ENCODE assay signal across 8 cellular contexts in the genomic region with DNA sequence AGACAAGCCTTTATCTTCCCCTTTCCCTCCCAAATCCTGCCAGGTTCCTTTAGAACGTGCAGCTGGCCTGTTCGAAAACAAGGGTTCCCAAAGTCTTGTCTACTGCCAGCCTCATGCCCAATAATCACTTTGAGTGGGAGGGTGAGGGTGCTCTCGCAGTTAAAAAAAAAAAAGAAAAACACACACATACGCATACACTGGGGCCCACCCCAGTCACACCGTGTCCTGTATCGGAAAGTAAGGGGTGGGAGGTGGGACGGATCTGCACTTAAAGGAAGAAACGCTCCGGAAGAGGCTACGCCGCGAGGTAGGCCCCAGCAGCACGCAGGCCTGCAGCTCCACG. TPM values are rescaled to one million over a fixed set of nuclear protein-coding genes. Genes with fewer than 3 reads are reported as not detected.
DNase-seq lines count a peak whose midpoint lies in the region; ATAC-seq and TF ChIP-seq lines count a peak whose summit lies in the region.

No MANE protein-coding gene starts in this region.

- peak overlapping the region; percentile 99 for H3K4me3 Mint-ChIP-seq in activated B cell treated with CpG ODN at 0.5 μM for 24 hours
- H3K4me3 Mint-ChIP-seq in stimulated activated memory B cell treated with anti-CD40 and anti-IgM and Interleukin-4, amounts not matched to agents 10 μg/mL and 1 μg/mL and 100 μg/mL, for 72 hours, result peak overlapping the region; percentile 92

- peaks cover 3% of the 10 kb centered on the region; the same call in 1 of the 2 replicates for H3K4me1 ChIP-seq in iPS DF 6.9 (ENCODE audit: control insufficient read depth, insufficient read depth, low read length)

- H3K9me3 Mint-ChIP-seq in activated B cell treated with CpG ODN at 0.5 μM for 24 hours, result no peaks in the 10 kb centered on the region
- no peaks in the 10 kb centered on the region for H3K9me3 Mint-ChIP-seq in stimulated activated memory B cell treated with anti-CD40 and anti-IgM and Interleukin-4, amounts not matched to agents 10 μg/mL and 1 μg/mL and 100 μg/mL, for 72 hours

- H3K4me1 Mint-ChIP-seq in activated B cell treated with CpG ODN at 0.5 μM for 24 hours, result peaks cover 31% of the 10 kb centered on the region
- peaks cover 27% of the 10 kb centered on the region for H3K4me1 Mint-ChIP-seq in stimulated activated memory B cell treated with anti-CD40 and anti-IgM and Interleukin-4, amounts not matched to agents 10 μg/mL and 1 μg/mL and 100 μg/mL, for 72 hours

- ATAC-seq in HG03571 (IDR thresholded peaks at IDR 0.05; ENCODE audit: unreplicated experiment) (peak; percentile 55), activated B cell treated with CpG ODN at 0.5 μM for 24 hours (ENCODE audit: low read depth) (no peak)
- ATAC-seq in stimulated activated memory B cell treated with anti-CD40 and anti-IgM and Interleukin-4, amounts not matched to agents 10 μg/mL and 1 μg/mL and 100 μg/mL, for 72 hours, result no peak

- H3K27me3 Mint-ChIP-seq in activated B cell treated with CpG ODN at 0.5 μM for 24 hours, result no peaks in the 10 kb centered on the region
- no peaks in the 10 kb centered on the region for H3K27me3 Mint-ChIP-seq in stimulated activated memory B cell treated with anti-CD40 and anti-IgM and Interleukin-4, amounts not matched to agents 10 μg/mL and 1 μg/mL and 100 μg/mL, for 72 hours

- DNase-seq in stimulated activated CD4-positive, alpha-beta T cell treated with anti-CD3 and anti-CD28 coated beads, Interleukin-15, amount 100 ng/mL, for 48 hours (ENCODE audit: low read depth in 2 of 2), result peak; percentile 48 to 55
- no peak for DNase-seq in stimulated activated CD4-positive, alpha-beta T cell treated with anti-CD3 and anti-CD28 coated beads, Interleukin-2, amount 100 ng/mL, for 48 hours
- DNase-seq in activated B cell treated with CpG ODN at 0.5 μM for 24 hours (no peak), iPS DF 6.9 (ENCODE audit: low read depth, low spot score) (no peak), substantia nigra (lab: John Stamatoyannopoulos, UW) (no peak), ureter (ENCODE audit: low spot score) (no peak)

- H3K9me3 ChIP-seq in iPS DF 6.9 (ENCODE audit: control insufficient read depth, insufficient read depth, low read length), result no peaks in the 10 kb centered on the region

- no peaks in the 10 kb centered on the region for H3K27me3 ChIP-seq in iPS DF 6.9 (ENCODE audit: control insufficient read depth, insufficient read depth, low read length)

- H3K36me3 Mint-ChIP-seq in activated B cell treated with CpG ODN at 0.5 μM for 24 hours (ENCODE audit: low read depth), result peaks cover 4% of the 10 kb centered on the region
- peaks cover 12% of the 10 kb centered on the region for H3K36me3 Mint-ChIP-seq in stimulated activated memory B cell treated with anti-CD40 and anti-IgM and Interleukin-4, amounts not matched to agents 10 μg/mL and 1 μg/mL and 100 μg/mL, for 72 hours

- CTCF ChIA-PET in activated B cell treated with CpG ODN at 0.5 μM for 24 hours (lab: Charles Lee), result no interaction called here

- intact Hi-C loops in activated B cell treated with CpG ODN at 0.5 μM for 24 hours (cut with micrococcal nuclease), result loop anchor here (1.0 kb wide), 3 partner anchors 612 to 1630 kb away; a partner anchor contains a TSS

- TF ChIP-seq CTCF in activated B cell treated with CpG ODN at 0.5 μM for 24 hours (IDR thresholded peaks at IDR 0.05), result no peak

- peak overlapping the region; percentile 97 for H3K27ac Mint-ChIP-seq in activated B cell treated with CpG ODN at 0.5 μM for 24 hours
- H3K27ac Mint-ChIP-seq in stimulated activated memory B cell treated with anti-CD40 and anti-IgM and Interleukin-4, amounts not matched to agents 10 μg/mL and 1 μg/mL and 100 μg/mL, for 72 hours, result peak overlapping the region; percentile 93

- POLR2A ChIA-PET in activated B cell treated with CpG ODN at 0.5 μM for 24 hours (lab: Charles Lee), result no interaction called here

- WGBS in iPS DF 6.9 (ENCODE audit: insufficient coverage, insufficient read length), result no CpG with 5 or more reads among the region's 14 CpGs

- peaks cover 7% of the 10 kb centered on the region; the same call in 1 of the 2 replicates for H3K36me3 ChIP-seq in iPS DF 6.9 (ENCODE audit: control insufficient read depth, insufficient read depth, low read length)

- peak overlapping the region; percentile 78 for H3K4me3 ChIP-seq in iPS DF 6.9 (ENCODE audit: low read length)

- H3K27ac ChIP-seq in iPS DF 6.9 (ENCODE audit: low read length), result no peak overlapping the region
- no peak overlapping the region for H3K27ac ChIP-seq in substantia nigra (ENCODE audit: low read depth, low read length, poor library complexity, severe bottlenecking)

RNA-seq across cellular contexts. Expression of a gene that starts 0.5 kb away (rescaled TPM):
- total RNA-seq in activated B cell treated with CpG ODN at 0.5 μM for 24 hours (3.4 and 5.4 TPM in 2 replicates), ureter (1.4 TPM)

Comparison
In these comparisons a context has a peak if more than half of its experiments do, and no peak if none do; other contexts are left out.
1. DNase-seq: peak in stimulated activated CD4-positive, alpha-beta T cell treated with anti-CD3 and anti-CD28 coated beads, Interleukin-15, amount 100 ng/mL, for 48 hours (2 of 2); none in stimulated activated CD4-positive, alpha-beta T cell treated with anti-CD3 and anti-CD28 coated beads, Interleukin-2, amount 100 ng/mL, for 48 hours (0 of 2), activated B cell treated with CpG ODN at 0.5 μM for 24 hours (single experiment), iPS DF 6.9 (single experiment), substantia nigra (0 of 49) and ureter (single experiment).